In genomic region chr18:62784966-62785413, GRCh38 we compare ENCODE assay signal across 9 cellular contexts.
DNase-seq lines count a peak whose midpoint lies in the region; ATAC-seq and TF ChIP-seq lines count a peak whose summit lies in the region.
"Had no signal": no experiment of that assay in that cellular context is flagged by ENCODE, and none has a peak within 500 bp of the region (broad histone marks: within the 10 kb centered on the region; RNA-seq: fewer than 3 reads in every experiment).

No MANE protein-coding gene starts in this region.

- no peaks in the 10 kb centered on the region for H3K36me3 Mint-ChIP-seq in neural progenitor cell

- H3K9ac ChIP-seq in neural progenitor cell, result no peak overlapping the region

- WGBS in prostate gland, result 59% methylated on average over 3 of the region's 3 CpGs

- H4K20me1 ChIP-seq in DOHH2 (ENCODE audit: control insufficient read depth, insufficient read depth, low read depth, low read length) (peaks cover 6% of the 10 kb centered on the region; the same call in 1 of the 2 replicates), neural progenitor cell (ENCODE audit: low read depth) (peaks cover 88% of the 10 kb centered on the region)

- intact Hi-C loops in prostate gland (cut with DNase I), result loop anchor here (10.0 kb wide), 1 partner anchor 70 kb away; the partner anchor contains the start of gene PHLPP1

- H3K79me2 ChIP-seq in DOHH2 (ENCODE audit: control insufficient read depth, low read length) (peaks cover 92% of the 10 kb centered on the region), neural progenitor cell (ENCODE audit: low read depth) (peaks cover 100% of the 10 kb centered on the region)

- H3K27ac Mint-ChIP-seq in neural progenitor cell, result no peak overlapping the region

- H3K27ac ChIP-seq in DOHH2 (ENCODE audit: low read depth, low read length) (no peak overlapping the region), neural progenitor cell (no peak overlapping the region), prostate gland (no peak overlapping the region)

- H3K4me1 ChIP-seq in DOHH2 (ENCODE audit: control insufficient read depth, low read length), result peaks cover 15% of the 10 kb centered on the region
- peaks cover 58% of the 10 kb centered on the region for H3K4me1 ChIP-seq in neural progenitor cell
- H3K4me1 ChIP-seq in prostate gland (replicated peaks), result no peaks in the 10 kb centered on the region

- ATAC-seq in HG02759 (IDR thresholded peaks at IDR 0.05; ENCODE audit: unreplicated experiment), result no peak

- DNase-seq in NCI-H146 treated with DMSO at 0.1 percent for 48 hours (lab: John Stamatoyannopoulos, UW; ENCODE audit: unreplicated experiment), result peak; percentile 45
- peak; percentile 53 for DNase-seq in cerebellar cortex (ENCODE audit: low spot score)
- DNase-seq in neural progenitor cell (ENCODE audit: low spot score), result peak; percentile 15
- DNase-seq in GM19240 (ENCODE audit: insufficient read length, low spot score), result no peak
- DNase-seq in central memory CD4-positive, alpha-beta T cell, result no peak
- DNase-seq in prostate gland (ENCODE audit: low spot score), result no peak
- DNase-seq: stimulated activated naive CD4-positive, alpha-beta T cell treated with Interleukin-2 at 50 U/mL for 16 hours had no signal

- peaks cover 67% of the 10 kb centered on the region for H3K4me1 Mint-ChIP-seq in neural progenitor cell

- H3K27me3 Mint-ChIP-seq in neural progenitor cell (ENCODE audit: insufficient read depth, low read depth), result peaks cover 2% of the 10 kb centered on the region

- H3K9me3 ChIP-seq in DOHH2 (ENCODE audit: control insufficient read depth, insufficient read depth, low read length), result no peaks in the 10 kb centered on the region
- no peaks in the 10 kb centered on the region for H3K9me3 ChIP-seq in neural progenitor cell (ENCODE audit: low read depth)
- H3K9me3 ChIP-seq in prostate gland, result no peaks in the 10 kb centered on the region

- no peak overlapping the region for H2AFZ ChIP-seq in neural progenitor cell (replicated peaks)

- H3K4me3 ChIP-seq in DOHH2 (ENCODE audit: low read length) (no peak overlapping the region), neural progenitor cell (no peak overlapping the region), prostate gland (no peak overlapping the region)

- TF ChIP-seq CTCF in DOHH2 (IDR thresholded peaks at IDR 0.05; ENCODE audit: low read depth, low read length, poor library complexity, severe bottlenecking), result no peak
- no peak for TF ChIP-seq CTCF in neural progenitor cell (IDR thresholded peaks at IDR 0.05)
- TF ChIP-seq CTCF in prostate gland (IDR thresholded peaks at IDR 0.05), result no peak

- no peak for TF ChIP-seq POLR2A in prostate gland (IDR thresholded peaks at IDR 0.05)

- H3K36me3 ChIP-seq in DOHH2 (ENCODE audit: control insufficient read depth, low read length) (no peaks in the 10 kb centered on the region), neural progenitor cell (no peaks in the 10 kb centered on the region), prostate gland (no peaks in the 10 kb centered on the region)

- H3K4me3 Mint-ChIP-seq in neural progenitor cell, result no peak overlapping the region

- H3K4me2 ChIP-seq in DOHH2 (ENCODE audit: low read length) (peak overlapping the region; percentile 20; the same call in 1 of the 2 replicates), neural progenitor cell (peak overlapping the region; percentile 11)

- no peaks in the 10 kb centered on the region for H3K9me3 Mint-ChIP-seq in neural progenitor cell

- H3K27me3 ChIP-seq in DOHH2 (ENCODE audit: control insufficient read depth, low read length) (no peaks in the 10 kb centered on the region), neural progenitor cell (no peaks in the 10 kb centered on the region), prostate gland (replicated peaks; ENCODE audit: insufficient read depth) (no peaks in the 10 kb centered on the region)

- H3K9me2 ChIP-seq in DOHH2 (replicated peaks; ENCODE audit: control insufficient read depth, low read length), result no peaks in the 10 kb centered on the region

- H3F3A ChIP-seq in DOHH2 (ENCODE audit: control insufficient read depth, insufficient read depth), result no peaks in the 10 kb centered on the region
- H3F3A ChIP-seq in neural progenitor cell (ENCODE audit: low read depth), result peaks cover 17% of the 10 kb centered on the region

Comparison
In these comparisons a context has a peak if more than half of its experiments do, and no peak if none do; other contexts are left out.
1. DNase-seq: peak in NCI-H146 treated with DMSO at 0.1 percent for 48 hours (single experiment), cerebellar cortex (single experiment) and neural progenitor cell (single experiment); none in GM19240 (single experiment), central memory CD4-positive, alpha-beta T cell (single experiment) and prostate gland (single experiment).